In the genomic region with DNA sequence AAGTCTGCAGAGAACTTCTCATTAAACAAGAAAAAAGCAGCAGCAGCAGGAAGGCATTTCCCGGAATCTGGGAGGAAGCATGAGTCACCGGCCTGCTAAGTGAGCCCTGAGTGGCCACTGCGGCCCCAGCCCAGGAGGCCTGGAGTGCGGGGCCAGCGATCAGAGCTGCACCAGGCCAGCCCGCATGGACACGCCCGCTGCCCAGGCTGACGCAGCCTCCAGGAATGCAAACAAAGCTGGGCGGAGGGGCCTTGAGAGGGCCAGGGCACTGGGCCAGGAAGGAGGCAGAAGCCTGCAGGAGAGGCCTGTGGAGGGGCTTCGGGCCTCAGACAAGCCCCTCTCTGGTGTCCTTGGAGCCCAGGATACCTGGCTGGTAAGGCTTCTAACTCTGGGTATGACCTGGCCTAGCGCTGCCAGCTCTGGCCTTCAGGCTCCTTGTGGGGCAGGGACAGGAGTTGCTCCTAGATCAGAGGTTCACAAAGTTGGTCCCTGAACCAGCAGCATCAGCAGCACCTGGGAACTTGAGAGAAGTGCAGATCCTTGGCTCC, we compare ENCODE assay signal across 8 cellular contexts.
DNase-seq lines count a peak whose midpoint lies in the region; ATAC-seq, FAIRE-seq and TF ChIP-seq lines count a peak whose summit lies in the region.

No MANE protein-coding gene starts in this region.

- H3K9ac ChIP-seq in HepG2 (ENCODE audit: insufficient read depth, low read depth, low read length): peak overlapping the region; percentile 47; the same call in 1 of the 2 replicates

- WGBS in HepG2 (ENCODE audit: low lambda C conversion rate): no CpG with 5 or more reads among the region's 12 CpGs
- WGBS in tibial nerve, 2 donors: 4 to 14% methylated on average over 10 to 12 of the region's 12 CpGs

- no peaks in the 10 kb centered on the region for H3K36me3 ChIP-seq in BE2C
- H3K36me3 ChIP-seq in HepG2 (replicated peaks in 1 of 2; ENCODE audit: control insufficient read depth in 1 of 2, insufficient read depth in 2 of 2, low read length in 2 of 2): no peaks in the 10 kb centered on the region
- no peaks in the 10 kb centered on the region for H3K36me3 ChIP-seq in tibial nerve

- ATAC-seq in HepG2 (peak; percentile 100), HG02763 (IDR thresholded peaks at IDR 0.05; ENCODE audit: unreplicated experiment) (no peak), GM21737 (IDR thresholded peaks at IDR 0.05; ENCODE audit: unreplicated experiment) (no peak)

- TF ChIP-seq POLR2A in HepG2 (IDR thresholded peaks at IDR 0.05; ENCODE audit: insufficient read depth in 1 of 2, low read depth in 2 of 2, low read length in 2 of 2): no peak
- no peak for TF ChIP-seq POLR2A in tibial nerve (IDR thresholded peaks at IDR 0.05)

- FAIRE-seq in HepG2 (lab: Jason Lieb, UNC): peak; percentile 54

- H3K27me3 ChIP-seq in BE2C (no peaks in the 10 kb centered on the region), HepG2 (ENCODE audit: control insufficient read depth in 1 of 2, insufficient read depth in 2 of 2, low read length in 2 of 2) (peaks cover 0 to 4% of the 10 kb centered on the region in 2 experiments; a peak in 2 of 5 replicates), tibial nerve (no peaks in the 10 kb centered on the region)

- BruUV-seq in HepG2 (replicated peaks; lab: Mats Ljungman, UMichigan): no TSS peak

- H4K20me1 ChIP-seq in HepG2 (ENCODE audit: insufficient read depth, low read length): no peaks in the 10 kb centered on the region

- intact Hi-C loops in HepG2 (cut with micrococcal nuclease; ENCODE audit: unreplicated experiment): loop anchor here (1.0 to 5.0 kb wide), 2 partner anchors 32 to 34 kb away; no protein-coding TSS in a partner anchor

- in situ Hi-C loops in HepG2 (cut with HindIII; ENCODE audit: extremely low pct_ligation_motif_present, low pct_unique_long_range_greater_than_20kb): no loop called here

- no peak for TF ChIP-seq CTCF in BE2C (IDR thresholded peaks at IDR 0.05; ENCODE audit: low read depth, low read length)
- TF ChIP-seq CTCF in LNCaP clone FGC (IDR thresholded peaks at IDR 0.05; ENCODE audit: control insufficient read depth, extremely low read depth, insufficient read depth): no peak
- TF ChIP-seq CTCF in choroid plexus epithelial cell (conservative IDR thresholded peaks at IDR 0.05; ENCODE audit: low read depth, low read length): no peak
- no peak for TF ChIP-seq CTCF in HepG2 (CRISPR knock-in tag; IDR thresholded peaks at IDR 0.05)
- no peak for TF ChIP-seq CTCF in tibial nerve (IDR thresholded peaks at IDR 0.05)

- H3K4me3 ChIP-seq in BE2C (ENCODE audit: low read depth, low read length) (no peak overlapping the region), LNCaP clone FGC (ENCODE audit: low read depth, low read length) (no peak overlapping the region), choroid plexus epithelial cell (ENCODE audit: low read depth, low read length) (no peak overlapping the region), HepG2 (replicated peaks in 1 of 3; ENCODE audit: insufficient read depth in 1 of 3, low read depth in 2 of 3, low read length in 3 of 3) (peak overlapping the region in 1 of 3 experiments; percentile 50; a peak in 2 of 6 replicates), tibial nerve (no peak overlapping the region)

- H3K4me2 ChIP-seq in HepG2 (ENCODE audit: low read depth, low read length): peak overlapping the region; percentile 73

- peak; percentile 19; the same call in 1 of the 2 replicates for TF ChIP-seq RAD21 in HepG2 (CRISPR knock-in tag; IDR thresholded peaks at IDR 0.05)

- H3K9me3 ChIP-seq in BE2C (no peaks in the 10 kb centered on the region), HepG2 (ENCODE audit: low read length) (no peaks in the 10 kb centered on the region), tibial nerve (no peaks in the 10 kb centered on the region)

- POLR2A ChIA-PET in HepG2 (lab: Yijun Ruan, JAX): interaction anchor here (0.8 to 1.7 kb wide), 5 partner anchors 23 to 102 kb away, joined by 3 to 7 read pairs (median 3); a partner anchor contains a TSS

- DNase-seq in BE2C (peak; percentile 86), LNCaP clone FGC (ENCODE audit: low read depth) (peak; percentile 45), choroid plexus epithelial cell (ENCODE audit: low read depth) (peak; percentile 98), HepG2 (ENCODE audit: low spot score) (peak; percentile 84), tibial nerve (ENCODE audit: low spot score in 2 of 2) (peak; percentile 60 to 70), pons (ENCODE audit: low spot score) (no peak)

- H3K4me1 ChIP-seq in BE2C: peaks cover 15% of the 10 kb centered on the region
- H3K4me1 ChIP-seq in HepG2 (ENCODE audit: insufficient read depth, low read length): peaks cover 25% of the 10 kb centered on the region
- H3K4me1 ChIP-seq in tibial nerve: peaks cover 0 to 65% (median 36%) of the 10 kb centered on the region in 4 donors

- no peaks in the 10 kb centered on the region for H3K79me2 ChIP-seq in HepG2 (ENCODE audit: insufficient read depth, low read length)

- CTCF ChIA-PET in HepG2 (lab: Yijun Ruan, JAX; ENCODE audit: low intra/inter-chr PET ratio, low total read pairs): no interaction called here

- H3K27ac ChIP-seq in HepG2 (ENCODE audit: extremely low read length, insufficient read depth, low read length) (no peak overlapping the region), tibial nerve (peak overlapping the region; percentile 12 to 95 (median 82))

- H2AFZ ChIP-seq in HepG2 (ENCODE audit: low read length): no peak overlapping the region

- TF ChIP-seq EP300 in HepG2 (IDR thresholded peaks at IDR 0.05; ENCODE audit: low read depth in 2 of 2, low read length in 2 of 2): peak in 1 of 2 experiments; percentile 47; a peak in 1 of 4 replicates
- peak; percentile 73 for TF ChIP-seq EP300 in HepG2 (CRISPR knock-in tag; IDR thresholded peaks at IDR 0.05; ENCODE audit: borderline replicate concordance)
- peak; percentile 26 to 67 for TF ChIP-seq EP300 in tibial nerve (IDR thresholded peaks at IDR 0.05)

TF ChIP-seq in HepG2, 621 proteins besides CTCF, POLR2A, EP300 and RAD21 (continues in another document):
- TF ChIP-seq ZBTB21 (CRISPR knock-in tag; IDR thresholded peaks at IDR 0.05): no peak
- TF ChIP-seq, protein P1, sequence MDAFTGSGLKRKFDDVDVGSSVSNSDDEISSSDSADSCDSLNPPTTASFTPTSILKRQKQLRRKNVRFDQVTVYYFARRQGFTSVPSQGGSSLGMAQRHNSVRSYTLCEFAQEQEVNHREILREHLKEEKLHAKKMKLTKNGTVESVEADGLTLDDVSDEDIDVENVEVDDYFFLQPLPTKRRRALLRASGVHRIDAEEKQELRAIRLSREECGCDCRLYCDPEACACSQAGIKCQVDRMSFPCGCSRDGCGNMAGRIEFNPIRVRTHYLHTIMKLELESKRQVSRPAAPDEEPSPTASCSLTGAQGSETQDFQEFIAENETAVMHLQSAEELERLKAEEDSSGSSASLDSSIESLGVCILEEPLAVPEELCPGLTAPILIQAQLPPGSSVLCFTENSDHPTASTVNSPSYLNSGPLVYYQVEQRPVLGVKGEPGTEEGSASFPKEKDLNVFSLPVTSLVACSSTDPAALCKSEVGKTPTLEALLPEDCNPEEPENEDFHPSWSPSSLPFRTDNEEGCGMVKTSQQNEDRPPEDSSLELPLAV (CRISPR knock-in tag; conservative IDR thresholded peaks at IDR 0.05; ENCODE audit: low read depth): no peak
- TF ChIP-seq ZNF768 (CRISPR knock-in tag; IDR thresholded peaks at IDR 0.05): peak; percentile 53; the same call in 1 of the 2 replicates
- 0 out of 2 replicates have a peak, but pooled peaks have one; percentile 20 for TF ChIP-seq ZNF629 (CRISPR knock-in tag; conservative IDR thresholded peaks at IDR 0.05)
- no peak for TF ChIP-seq ZNF746 (CRISPR knock-in tag; IDR thresholded peaks at IDR 0.05)
- TF ChIP-seq, protein P2, sequence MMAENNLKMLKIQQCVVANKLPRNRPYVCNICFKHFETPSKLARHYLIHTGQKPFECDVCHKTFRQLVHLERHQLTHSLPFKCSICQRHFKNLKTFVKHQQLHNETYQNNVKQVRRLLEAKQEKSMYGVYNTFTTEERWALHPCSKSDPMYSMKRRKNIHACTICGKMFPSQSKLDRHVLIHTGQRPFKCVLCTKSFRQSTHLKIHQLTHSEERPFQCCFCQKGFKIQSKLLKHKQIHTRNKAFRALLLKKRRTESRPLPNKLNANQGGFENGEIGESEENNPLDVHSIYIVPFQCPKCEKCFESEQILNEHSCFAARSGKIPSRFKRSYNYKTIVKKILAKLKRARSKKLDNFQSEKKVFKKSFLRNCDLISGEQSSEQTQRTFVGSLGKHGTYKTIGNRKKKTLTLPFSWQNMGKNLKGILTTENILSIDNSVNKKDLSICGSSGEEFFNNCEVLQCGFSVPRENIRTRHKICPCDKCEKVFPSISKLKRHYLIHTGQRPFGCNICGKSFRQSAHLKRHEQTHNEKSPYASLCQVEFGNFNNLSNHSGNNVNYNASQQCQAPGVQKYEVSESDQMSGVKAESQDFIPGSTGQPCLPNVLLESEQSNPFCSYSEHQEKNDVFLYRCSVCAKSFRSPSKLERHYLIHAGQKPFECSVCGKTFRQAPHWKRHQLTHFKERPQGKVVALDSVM (CRISPR knock-in tag; IDR thresholded peaks at IDR 0.05): peak; percentile 67
- TF ChIP-seq, protein P3, sequence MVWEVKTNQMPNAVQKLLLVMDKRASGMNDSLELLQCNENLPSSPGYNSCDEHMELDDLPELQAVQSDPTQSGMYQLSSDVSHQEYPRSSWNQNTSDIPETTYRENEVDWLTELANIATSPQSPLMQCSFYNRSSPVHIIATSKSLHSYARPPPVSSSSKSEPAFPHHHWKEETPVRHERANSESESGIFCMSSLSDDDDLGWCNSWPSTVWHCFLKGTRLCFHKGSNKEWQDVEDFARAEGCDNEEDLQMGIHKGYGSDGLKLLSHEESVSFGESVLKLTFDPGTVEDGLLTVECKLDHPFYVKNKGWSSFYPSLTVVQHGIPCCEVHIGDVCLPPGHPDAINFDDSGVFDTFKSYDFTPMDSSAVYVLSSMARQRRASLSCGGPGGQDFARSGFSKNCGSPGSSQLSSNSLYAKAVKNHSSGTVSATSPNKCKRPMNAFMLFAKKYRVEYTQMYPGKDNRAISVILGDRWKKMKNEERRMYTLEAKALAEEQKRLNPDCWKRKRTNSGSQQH (CRISPR knock-in tag; IDR thresholded peaks at IDR 0.05; ENCODE audit: low read depth): no peak
- no peak for TF ChIP-seq RFXANK (CRISPR knock-in tag; IDR thresholded peaks at IDR 0.05)
- TF ChIP-seq, protein P4, sequence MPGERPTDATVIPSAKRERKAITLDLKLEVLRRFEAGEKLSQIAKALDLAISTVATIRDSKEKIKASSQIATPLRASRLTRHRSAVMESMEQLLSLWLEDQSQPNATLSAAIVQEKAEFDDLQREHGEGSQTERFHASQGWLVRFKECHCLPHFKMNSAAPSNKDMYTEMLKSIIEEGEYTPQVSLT (CRISPR knock-in tag; IDR thresholded peaks at IDR 0.05; ENCODE audit: borderline replicate concordance, low read depth): no peak
